Comparison of ENCODE assay signal across 1 cellular context in the genomic region with DNA sequence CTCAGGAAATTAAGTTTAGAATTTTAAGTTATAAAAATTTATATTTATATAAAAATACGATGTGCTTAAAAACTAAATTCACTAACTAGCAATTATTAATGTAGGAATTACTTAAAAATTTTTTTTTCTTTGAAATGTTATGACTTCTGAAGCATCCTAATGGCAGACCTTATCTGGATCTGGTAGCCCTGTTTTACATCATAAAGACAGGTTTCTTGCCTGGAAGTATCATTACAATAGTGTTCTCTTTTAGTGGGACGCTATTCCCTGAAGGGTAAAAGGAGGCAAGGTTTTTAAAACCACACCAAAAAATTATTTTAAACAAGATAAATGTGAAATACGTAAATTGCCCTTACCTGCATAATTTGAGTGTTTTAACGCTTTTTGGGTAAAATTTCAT.
TF ChIP-seq lines count a peak whose summit lies in the region.

No MANE protein-coding gene starts in this region.

TF ChIP-seq in neural cell, 6 proteins besides CTCF, POLR2A, EP300 and RAD21:
- TF ChIP-seq EZH2 (IDR thresholded peaks at IDR 0.05; ENCODE audit: borderline replicate concordance, insufficient read depth, low read length, poor library complexity, severe bottlenecking) (no peak), REST (IDR thresholded peaks at IDR 0.05; ENCODE audit: borderline replicate concordance) (no peak), SMC3 (conservative IDR thresholded peaks at IDR 0.05; ENCODE audit: poor library complexity) (no peak), TAF1 (IDR thresholded peaks at IDR 0.05; ENCODE audit: low read depth) (no peak), MXI1 (conservative IDR thresholded peaks at IDR 0.05; ENCODE audit: poor library complexity, severe bottlenecking) (no peak), POLR2AphosphoS5 (IDR thresholded peaks at IDR 0.05) (no peak)
